ENCODE assay signal across 20 cellular contexts in genomic region chr21:39344848-39345247, GRCh38. TPM values are rescaled to one million over a fixed set of nuclear protein-coding genes. Genes with fewer than 3 reads are reported as not detected.
DNase-seq lines count a peak whose midpoint lies in the region; ATAC-seq and TF ChIP-seq lines count a peak whose summit lies in the region.
"Had no signal": no experiment of that assay in that cellular context is flagged by ENCODE, and none has a peak within 500 bp of the region (broad histone marks: within the 10 kb centered on the region; RNA-seq: fewer than 3 reads in every experiment).

No MANE protein-coding gene starts in this region.

- H3K9me3 Mint-ChIP-seq in CD4-positive, CD25-positive, alpha-beta regulatory T cell: no peaks in the 10 kb centered on the region
- no peaks in the 10 kb centered on the region for H3K9me3 Mint-ChIP-seq in GM23338
- no peaks in the 10 kb centered on the region for H3K9me3 Mint-ChIP-seq in activated naive CD8-positive, alpha-beta T cell treated with anti-CD3 and anti-CD28 coated beads, Interleukin-2, amount 50 U/mL, for 24 hours
- H3K9me3 Mint-ChIP-seq in natural killer cell treated with Interleukin-12 subunit alpha and Interleukin-12 subunit beta and Interleukin-15 and Interleukin-18, amount 100 ng/mL, for 72 hours: no peaks in the 10 kb centered on the region
- H3K9me3 Mint-ChIP-seq in stimulated activated memory B cell treated with anti-CD40 and anti-IgM and Interleukin-4, amounts not matched to agents 10 μg/mL and 1 μg/mL and 100 μg/mL, for 72 hours: no peaks in the 10 kb centered on the region
- H3K9me3 Mint-ChIP-seq: IgD-negative memory B cell had no signal

- ATAC-seq in CD4-positive, CD25-positive, alpha-beta regulatory T cell (ENCODE audit: low read depth in 2 of 2): no peak
- ATAC-seq in GM23338 (no peak), gastroesophageal sphincter (no peak)
- ATAC-seq in activated naive CD8-positive, alpha-beta T cell treated with anti-CD3 and anti-CD28 coated beads, Interleukin-2, amount 50 U/mL, for 24 hours: no peak
- no peak for ATAC-seq in natural killer cell treated with Interleukin-12 subunit alpha and Interleukin-12 subunit beta and Interleukin-15 and Interleukin-18, amount 100 ng/mL, for 72 hours
- ATAC-seq in stimulated activated memory B cell treated with anti-CD40 and anti-IgM and Interleukin-4, amounts not matched to agents 10 μg/mL and 1 μg/mL and 100 μg/mL, for 72 hours: no peak
- ATAC-seq: right cardiac atrium had no signal

- H3F3A ChIP-seq in GM23338 (replicated peaks; ENCODE audit: low read depth): peaks cover 28% of the 10 kb centered on the region

- peak overlapping the region in 3 of 4 donors; percentile 32 to 100 (median 68) for H3K4me3 Mint-ChIP-seq in CD4-positive, CD25-positive, alpha-beta regulatory T cell
- H3K4me3 Mint-ChIP-seq in GM23338: peak overlapping the region; percentile 92; the same call in 2 of the 3 replicates
- H3K4me3 Mint-ChIP-seq in activated naive CD8-positive, alpha-beta T cell treated with anti-CD3 and anti-CD28 coated beads, Interleukin-2, amount 50 U/mL, for 24 hours: peak overlapping the region; percentile 91
- H3K4me3 Mint-ChIP-seq in natural killer cell treated with Interleukin-12 subunit alpha and Interleukin-12 subunit beta and Interleukin-15 and Interleukin-18, amount 100 ng/mL, for 72 hours: peak overlapping the region; percentile 88
- H3K4me3 Mint-ChIP-seq in stimulated activated memory B cell treated with anti-CD40 and anti-IgM and Interleukin-4, amounts not matched to agents 10 μg/mL and 1 μg/mL and 100 μg/mL, for 72 hours: no peak overlapping the region

- H3K4me1 ChIP-seq in CD4-positive, CD25-positive, alpha-beta regulatory T cell (ENCODE audit: control insufficient read depth, insufficient read depth, low read length, poor library complexity, severe bottlenecking): peaks cover 30% of the 10 kb centered on the region
- H3K4me1 ChIP-seq in GM23338 (ENCODE audit: insufficient read depth): peaks cover 42% of the 10 kb centered on the region
- peaks cover 0 to 52% (median 3%) of the 10 kb centered on the region in 3 donors for H3K4me1 ChIP-seq in gastroesophageal sphincter

- H3K9me2 ChIP-seq in GM23338 (ENCODE audit: insufficient read depth): no peaks in the 10 kb centered on the region

- H3K27me3 ChIP-seq in CD4-positive, CD25-positive, alpha-beta regulatory T cell (ENCODE audit: control insufficient read depth, insufficient read depth, low read length): no peaks in the 10 kb centered on the region
- no peaks in the 10 kb centered on the region for H3K27me3 ChIP-seq in GM23338 (ENCODE audit: insufficient read depth)
- no peaks in the 10 kb centered on the region for H3K27me3 ChIP-seq in gastroesophageal sphincter
- H3K27me3 ChIP-seq: ascending aorta, colonic mucosa, neutrophil, Peyer's patch had no signal

- H3K27me3 Mint-ChIP-seq in CD4-positive, CD25-positive, alpha-beta regulatory T cell: peaks cover 7% of the 10 kb centered on the region
- peaks cover 11% of the 10 kb centered on the region for H3K27me3 Mint-ChIP-seq in GM23338 (ENCODE audit: insufficient read depth, low read depth, poor library complexity)
- no peaks in the 10 kb centered on the region for H3K27me3 Mint-ChIP-seq in activated naive CD8-positive, alpha-beta T cell treated with anti-CD3 and anti-CD28 coated beads, Interleukin-2, amount 50 U/mL, for 24 hours
- H3K27me3 Mint-ChIP-seq in natural killer cell treated with Interleukin-12 subunit alpha and Interleukin-12 subunit beta and Interleukin-15 and Interleukin-18, amount 100 ng/mL, for 72 hours: no peaks in the 10 kb centered on the region
- no peaks in the 10 kb centered on the region for H3K27me3 Mint-ChIP-seq in stimulated activated memory B cell treated with anti-CD40 and anti-IgM and Interleukin-4, amounts not matched to agents 10 μg/mL and 1 μg/mL and 100 μg/mL, for 72 hours
- H3K27me3 Mint-ChIP-seq: IgD-negative memory B cell had no signal

- no peak overlapping the region for H3K4me3 ChIP-seq in CD4-positive, CD25-positive, alpha-beta regulatory T cell (ENCODE audit: low read depth, low read length)
- no peak overlapping the region for H3K4me3 ChIP-seq in GM23338
- H3K4me3 ChIP-seq in gastroesophageal sphincter: peak overlapping the region in 1 of 2 donors; percentile 83
- H3K4me3 ChIP-seq: ascending aorta, colonic mucosa, Peyer's patch, thoracic aorta had no signal

- peak overlapping the region; percentile 7 for H3K27ac ChIP-seq in CD4-positive, CD25-positive, alpha-beta regulatory T cell (ENCODE audit: insufficient read depth, low read length, poor library complexity, severe bottlenecking)
- peak overlapping the region; percentile 47; the same call in 1 of the 2 replicates for H3K27ac ChIP-seq in GM23338 (ENCODE audit: low read depth)
- H3K27ac ChIP-seq in gastroesophageal sphincter: peak overlapping the region in 1 of 4 donors; percentile 97
- H3K27ac ChIP-seq in substantia nigra (ENCODE audit: low read depth, low read length, poor library complexity, severe bottlenecking): no peak overlapping the region
- H3K27ac ChIP-seq: ascending aorta, colonic mucosa, epithelial cell of prostate, neutrophil, Peyer's patch, thoracic aorta had no signal

- H3K27ac Mint-ChIP-seq in CD4-positive, CD25-positive, alpha-beta regulatory T cell: peak overlapping the region in 1 of 3 donors; percentile 20
- no peak overlapping the region for H3K27ac Mint-ChIP-seq in GM23338
- H3K27ac Mint-ChIP-seq in activated naive CD8-positive, alpha-beta T cell treated with anti-CD3 and anti-CD28 coated beads, Interleukin-2, amount 50 U/mL, for 24 hours: peak overlapping the region; percentile 57
- H3K27ac Mint-ChIP-seq in natural killer cell treated with Interleukin-12 subunit alpha and Interleukin-12 subunit beta and Interleukin-15 and Interleukin-18, amount 100 ng/mL, for 72 hours: no peak overlapping the region
- no peak overlapping the region for H3K27ac Mint-ChIP-seq in stimulated activated memory B cell treated with anti-CD40 and anti-IgM and Interleukin-4, amounts not matched to agents 10 μg/mL and 1 μg/mL and 100 μg/mL, for 72 hours

- TF ChIP-seq CTCF in GM23338 (conservative IDR thresholded peaks at IDR 0.05; ENCODE audit: low read depth in 2 of 2) (no peak), gastroesophageal sphincter (IDR thresholded peaks at IDR 0.05) (no peak)

- no peak for TF ChIP-seq EP300 in gastroesophageal sphincter (IDR thresholded peaks at IDR 0.05)

- peaks cover 31 to 44% (median 37%) of the 10 kb centered on the region in 4 donors for H3K4me1 Mint-ChIP-seq in CD4-positive, CD25-positive, alpha-beta regulatory T cell
- H3K4me1 Mint-ChIP-seq in GM23338: peaks cover 35% of the 10 kb centered on the region
- peaks cover 34% of the 10 kb centered on the region for H3K4me1 Mint-ChIP-seq in activated naive CD8-positive, alpha-beta T cell treated with anti-CD3 and anti-CD28 coated beads, Interleukin-2, amount 50 U/mL, for 24 hours
- H3K4me1 Mint-ChIP-seq in natural killer cell treated with Interleukin-12 subunit alpha and Interleukin-12 subunit beta and Interleukin-15 and Interleukin-18, amount 100 ng/mL, for 72 hours (ENCODE audit: low read depth in 2 of 2): peaks cover 21 to 34% of the 10 kb centered on the region in 2 donors
- H3K4me1 Mint-ChIP-seq in stimulated activated memory B cell treated with anti-CD40 and anti-IgM and Interleukin-4, amounts not matched to agents 10 μg/mL and 1 μg/mL and 100 μg/mL, for 72 hours: peaks cover 35% of the 10 kb centered on the region

- no peak for TF ChIP-seq POLR2A in gastroesophageal sphincter (IDR thresholded peaks at IDR 0.05)

- H3K79me2 ChIP-seq in GM23338 (replicated peaks; ENCODE audit: insufficient read depth): peaks cover 40% of the 10 kb centered on the region

- 84 to 90% methylated on average over 5 of the region's 5 CpGs for WGBS in gastroesophageal sphincter (ENCODE audit: low coverage in 1 of 2), 2 donors

- peaks cover 28% of the 10 kb centered on the region for H4K20me1 ChIP-seq in GM23338 (replicated peaks; ENCODE audit: insufficient read depth)

- no peak for DNase-seq in CD4-positive, CD25-positive, alpha-beta regulatory T cell
- DNase-seq in GM23338 (ENCODE audit: low spot score): no peak
- DNase-seq in activated naive CD8-positive, alpha-beta T cell treated with anti-CD3 and anti-CD28 coated beads, Interleukin-2, amount 50 U/mL, for 24 hours: no peak
- no peak for DNase-seq in natural killer cell treated with Interleukin-12 subunit alpha and Interleukin-12 subunit beta and Interleukin-15 and Interleukin-18, amount 100 ng/mL, for 72 hours (ENCODE audit: low spot score)
- DNase-seq in substantia nigra (lab: John Stamatoyannopoulos, UW): no peak
- DNase-seq: activated effector memory CD4-positive, alpha-beta T cell treated with Interleukin-2 at 50 U/mL for 16 hours; colonic mucosa; DMS79 treated with DMSO at 0.1 percent for 48 hours; NCI-H1048; NCI-H2171 treated with DMSO at 0.1 percent for 48 hours; Peyer's patch; right cardiac atrium; stimulated activated CD4-positive, alpha-beta T cell treated with anti-CD3 and anti-CD28 coated beads, Interleukin-2, amount 100 ng/mL, for 24 hours had no signal

- H3K36me3 Mint-ChIP-seq in CD4-positive, CD25-positive, alpha-beta regulatory T cell: peaks cover 36% of the 10 kb centered on the region
- peaks cover 75% of the 10 kb centered on the region for H3K36me3 Mint-ChIP-seq in GM23338 (ENCODE audit: low read depth)
- H3K36me3 Mint-ChIP-seq in activated naive CD8-positive, alpha-beta T cell treated with anti-CD3 and anti-CD28 coated beads, Interleukin-2, amount 50 U/mL, for 24 hours (ENCODE audit: low read depth): peaks cover 62% of the 10 kb centered on the region
- H3K36me3 Mint-ChIP-seq in natural killer cell treated with Interleukin-12 subunit alpha and Interleukin-12 subunit beta and Interleukin-15 and Interleukin-18, amount 100 ng/mL, for 72 hours: peaks cover 39% of the 10 kb centered on the region
- peaks cover 49% of the 10 kb centered on the region for H3K36me3 Mint-ChIP-seq in stimulated activated memory B cell treated with anti-CD40 and anti-IgM and Interleukin-4, amounts not matched to agents 10 μg/mL and 1 μg/mL and 100 μg/mL, for 72 hours

- peak overlapping the region; percentile 77 for H3K4me2 ChIP-seq in GM23338

- H2AFZ ChIP-seq in GM23338: no peak overlapping the region

- peaks cover 40% of the 10 kb centered on the region for H3K36me3 ChIP-seq in CD4-positive, CD25-positive, alpha-beta regulatory T cell (ENCODE audit: control insufficient read depth, insufficient read depth, low read length)
- H3K36me3 ChIP-seq in GM23338 (ENCODE audit: insufficient read depth) (peaks cover 45% of the 10 kb centered on the region; the same call in 1 of the 2 replicates), gastroesophageal sphincter (peaks cover 0 to 28% of the 10 kb centered on the region in 2 donors)

- no peaks in the 10 kb centered on the region for H3K9me3 ChIP-seq in CD4-positive, CD25-positive, alpha-beta regulatory T cell (ENCODE audit: control insufficient read depth in 2 of 2, low read length in 2 of 2)
- H3K9me3 ChIP-seq in gastroesophageal sphincter: no peaks in the 10 kb centered on the region
- H3K9me3 ChIP-seq: ascending aorta, colonic mucosa, neutrophil, Peyer's patch, thoracic aorta had no signal

RNA-seq across cellular contexts. Expression of gene HMGN1, which starts 4.0 kb away (rescaled TPM):
- 249 TPM for total RNA-seq in CD4-positive, CD25-positive, alpha-beta regulatory T cell
- polyA plus RNA-seq in CD4-positive, CD25-positive, alpha-beta regulatory T cell: 100 to 1,000 TPM; 168 to 223 (median 182) TPM
- total RNA-seq in GM23338 (2014; rRNA removed; shearing (Covaris generic)): 403 and 462 TPM in 2 replicates
- polyA plus RNA-seq in GM23338 (2016; fragmentation: Nextera tagmentation; extraction: Ambion mirVana): 800 and 889 TPM in 2 replicates
- total RNA-seq in natural killer cell treated with Interleukin-12 subunit alpha and Interleukin-12 subunit beta and Interleukin-15 and Interleukin-18, amount 100 ng/mL, for 72 hours: 100 to 1,000 TPM; 229 to 323 TPM
- total RNA-seq in gastroesophageal sphincter: 100 to 1,000 TPM in 1 of 4 donors, 10 to 100 TPM in 3; 69.0 to 117 (median 80.8) TPM

RNA-seq across cellular contexts. Expression of gene BRWD1, which starts 31.4 kb away (rescaled TPM):
- total RNA-seq in CD4-positive, CD25-positive, alpha-beta regulatory T cell: 110 TPM
- polyA plus RNA-seq in CD4-positive, CD25-positive, alpha-beta regulatory T cell: 10 to 100 TPM; 33.9 to 44.1 (median 41.1) TPM
- 75.5 and 81.9 TPM in 2 replicates for total RNA-seq in GM23338 (2014; rRNA removed; shearing (Covaris generic))
- polyA plus RNA-seq in GM23338 (2016; fragmentation: Nextera tagmentation; extraction: Ambion mirVana): 26.4 and 35.2 TPM in 2 replicates
- 10 to 100 TPM; 31.8 to 46.8 TPM for total RNA-seq in natural killer cell treated with Interleukin-12 subunit alpha and Interleukin-12 subunit beta and Interleukin-15 and Interleukin-18, amount 100 ng/mL, for 72 hours
- total RNA-seq in gastroesophageal sphincter: 100 to 1,000 TPM in 1 of 4 donors, 10 to 100 TPM in 3; 60.0 to 132 (median 71.2) TPM
